18 cellular contexts compared by ENCODE assay signal in genomic region chr4:682490-683172, GRCh38. TPM values are rescaled to one million over a fixed set of nuclear protein-coding genes. Genes with fewer than 3 reads are reported as not detected.
A peak's percentile ranks its signal among the peaks of the same experiment; 100 is the strongest.
DNase-seq lines count a peak whose midpoint lies in the region; ATAC-seq and TF ChIP-seq lines count a peak whose summit lies in the region.
"Had no signal": no experiment of that assay in that cellular context is flagged by ENCODE, and none has a peak within 500 bp of the region (broad histone marks: within the 10 kb centered on the region; RNA-seq: fewer than 3 reads in every experiment).

No MANE protein-coding gene starts in this region.

- H3K27ac ChIP-seq in CD4-positive, alpha-beta memory T cell (ENCODE audit: low read depth, low read length), result no peak overlapping the region
- no peak overlapping the region for H3K27ac ChIP-seq in RWPE2 (ENCODE audit: poor library complexity, severe bottlenecking)
- H3K27ac ChIP-seq: neutrophil had no signal

- H3K27ac Mint-ChIP-seq in CD4-positive, alpha-beta memory T cell, result peak overlapping the region in 1 of 7 donors; percentile 63
- H3K27ac Mint-ChIP-seq in naive thymus-derived CD8-positive, alpha-beta T cell, result peak overlapping the region in 3 of 10 donors; percentile 5 to 21 (median 5)
- no peak overlapping the region for H3K27ac Mint-ChIP-seq in Calu3 (ENCODE audit: unreplicated experiment)

- no peaks in the 10 kb centered on the region for H3K36me3 ChIP-seq in CD4-positive, alpha-beta memory T cell (ENCODE audit: insufficient read depth, low read length)
- H3K36me3 ChIP-seq in RWPE2 (ENCODE audit: low read depth), result no peaks in the 10 kb centered on the region
- H3K36me3 ChIP-seq: adrenal gland, esophagus squamous epithelium, neutrophil had no signal

- peak overlapping the region in 5 of 8 donors; percentile 10 to 67 (median 53) for H3K4me3 Mint-ChIP-seq in CD4-positive, alpha-beta memory T cell
- peak overlapping the region in 8 of 10 donors; percentile 10 to 58 (median 34) for H3K4me3 Mint-ChIP-seq in naive thymus-derived CD8-positive, alpha-beta T cell
- H3K4me3 Mint-ChIP-seq in Calu3 (ENCODE audit: low read depth, unreplicated experiment), result no peak overlapping the region

- intact Hi-C loops in CD4-positive, alpha-beta memory T cell (cut with micrococcal nuclease), result no loop called here
- intact Hi-C loops in Calu3 (cut with micrococcal nuclease; ENCODE audit: unreplicated experiment), result no loop called here

- no peak overlapping the region for H3K4me3 ChIP-seq in CD4-positive, alpha-beta memory T cell (ENCODE audit: low read length in 2 of 2)
- H3K4me3 ChIP-seq in RWPE2 (ENCODE audit: severe bottlenecking), result no peak overlapping the region
- H3K4me3 ChIP-seq: smooth muscle cell had no signal

- ATAC-seq in RWPE2 (ENCODE audit: low read depth) (no peak), HG03442 (IDR thresholded peaks at IDR 0.05; ENCODE audit: unreplicated experiment) (no peak), HG03354 (IDR thresholded peaks at IDR 0.05; ENCODE audit: poor library complexity, severe bottlenecking, unreplicated experiment) (no peak)
- ATAC-seq in naive thymus-derived CD8-positive, alpha-beta T cell, result no peak
- ATAC-seq: left lobe of liver had no signal

- peaks cover 2 to 21% (median 10%) of the 10 kb centered on the region in 4 donors for H3K4me1 Mint-ChIP-seq in CD4-positive, alpha-beta memory T cell
- peaks cover 0 to 18% (median 8%) of the 10 kb centered on the region in 4 donors for H3K4me1 Mint-ChIP-seq in naive thymus-derived CD8-positive, alpha-beta T cell
- peaks cover 9% of the 10 kb centered on the region for H3K4me1 Mint-ChIP-seq in Calu3 (ENCODE audit: low read depth, unreplicated experiment)

- no peak for TF ChIP-seq CTCF in RWPE2 (IDR thresholded peaks at IDR 0.05; ENCODE audit: poor library complexity, severe bottlenecking)
- no peak for TF ChIP-seq CTCF in Calu3 (IDR thresholded peaks at IDR 0.05; ENCODE audit: unreplicated experiment)

- H3K9me3 Mint-ChIP-seq in CD4-positive, alpha-beta memory T cell, result peaks cover 0 to 2% (median 0%) of the 10 kb centered on the region in 8 donors
- no peaks in the 10 kb centered on the region for H3K9me3 Mint-ChIP-seq in naive thymus-derived CD8-positive, alpha-beta T cell
- no peaks in the 10 kb centered on the region for H3K9me3 Mint-ChIP-seq in Calu3 (ENCODE audit: low read depth, unreplicated experiment)

- CTCF ChIA-PET in CD4-positive, alpha-beta memory T cell (lab: Charles Lee; ENCODE audit: partially characterized antibody), result no interaction called here
- CTCF ChIA-PET in Calu3 (lab: Charles Lee), result no interaction called here

- H3K36me3 Mint-ChIP-seq in CD4-positive, alpha-beta memory T cell, result no peaks in the 10 kb centered on the region
- peaks cover 0 to under 1% (median 0%) of the 10 kb centered on the region in 3 donors for H3K36me3 Mint-ChIP-seq in naive thymus-derived CD8-positive, alpha-beta T cell
- H3K36me3 Mint-ChIP-seq in Calu3 (ENCODE audit: insufficient read depth, unreplicated experiment), result peaks cover 30% of the 10 kb centered on the region

- H3K4me1 ChIP-seq in CD4-positive, alpha-beta memory T cell (ENCODE audit: insufficient read depth, low read length), result peaks cover 13% of the 10 kb centered on the region
- H3K4me1 ChIP-seq in RWPE2 (ENCODE audit: insufficient read depth, poor library complexity, severe bottlenecking), result peaks cover 18% of the 10 kb centered on the region

- BruUV-seq in Calu3 (replicated peaks; lab: Mats Ljungman, UMichigan), result no TSS peak

- no peaks in the 10 kb centered on the region for H3K9me3 ChIP-seq in CD4-positive, alpha-beta memory T cell (ENCODE audit: control insufficient read depth in 1 of 2, low read length in 2 of 2)
- H3K9me3 ChIP-seq in RWPE2 (ENCODE audit: severe bottlenecking), result no peaks in the 10 kb centered on the region
- H3K9me3 ChIP-seq: adrenal gland, esophagus squamous epithelium, neutrophil, SK-N-SH had no signal

- H3K27me3 ChIP-seq in CD4-positive, alpha-beta memory T cell (ENCODE audit: insufficient read depth, low read length), result no peaks in the 10 kb centered on the region
- no peaks in the 10 kb centered on the region for H3K27me3 ChIP-seq in RWPE2 (ENCODE audit: insufficient read depth, poor library complexity, severe bottlenecking)
- H3K27me3 ChIP-seq: adrenal gland, esophagus squamous epithelium had no signal

- H3K27me3 Mint-ChIP-seq in CD4-positive, alpha-beta memory T cell, result peaks cover 0 to 5% of the 10 kb centered on the region in 2 donors
- H3K27me3 Mint-ChIP-seq in naive thymus-derived CD8-positive, alpha-beta T cell, result peaks cover 2 to 14% (median 6%) of the 10 kb centered on the region in 5 donors
- H3K27me3 Mint-ChIP-seq in Calu3 (ENCODE audit: unreplicated experiment), result no peaks in the 10 kb centered on the region

- POLR2A ChIA-PET in CD4-positive, alpha-beta memory T cell (lab: Charles Lee; ENCODE audit: partially characterized antibody), result interaction anchor here (1.5 kb wide), 1 partner anchor 8 kb away, joined by 7 read pairs; the partner anchor contains the start of gene MYL5
- POLR2A ChIA-PET in naive thymus-derived CD8-positive, alpha-beta T cell (lab: Charles Lee), result interaction anchor here (1.0 kb wide), 1 partner anchor 9 kb away, joined by 3 read pairs; the partner anchor contains the start of genes ATP5ME and MYL5

- peak; percentile 10 for DNase-seq in NCI-H345 (lab: John Stamatoyannopoulos, UW)
- DNase-seq in NCI-H345 treated with DMSO at 0.1 percent for 48 hours (lab: John Stamatoyannopoulos, UW; ENCODE audit: unreplicated experiment), result no peak
- DNase-seq in CD4-positive, alpha-beta memory T cell, result peak in 1 of 5 donors; percentile 19
- peak; percentile 47 for DNase-seq in RWPE2 (ENCODE audit: low spot score)
- DNase-seq in naive thymus-derived CD8-positive, alpha-beta T cell, result no peak
- DNase-seq in Calu3, result no peak
- DNase-seq: ACHN; activated CD8-positive, alpha-beta memory T cell treated with anti-CD3 and anti-CD28 coated beads, Interleukin-2, amount 50 U/mL, for 4 hours; esophagus squamous epithelium; NCI-H1436 treated with DMSO at 0.1 percent for 48 hours; SK-N-SH had no signal

RNA-seq across cellular contexts. Expression of gene SLC49A3, which starts 6.3 kb away (rescaled TPM):
- total RNA-seq in CD4-positive, alpha-beta memory T cell, result 1 to 10 TPM; 1.0 to 1.7 TPM
- polyA plus RNA-seq in CD4-positive, alpha-beta memory T cell, result not detected
- 1 to 10 TPM; 2.0 to 3.7 TPM for total RNA-seq in naive thymus-derived CD8-positive, alpha-beta T cell
- under 1 TPM in 2 of 3 donors, not detected in 1; 0.30 to 0.38 TPM for polyA plus RNA-seq in naive thymus-derived CD8-positive, alpha-beta T cell
- total RNA-seq in Calu3 (2022), result 0.24 and 0.40 TPM in 2 replicates
- total RNA-seq: H4 had no signal

RNA-seq across cellular contexts. Expression of gene MYL5, which starts 8.3 kb away (rescaled TPM):
- total RNA-seq in CD4-positive, alpha-beta memory T cell, result 10 to 100 TPM; 12.1 to 15.4 TPM
- 1 to 10 TPM; 2.1 to 3.2 TPM for polyA plus RNA-seq in CD4-positive, alpha-beta memory T cell
- 10 to 100 TPM; 34.9 to 35.6 TPM for total RNA-seq in naive thymus-derived CD8-positive, alpha-beta T cell
- 10 to 100 TPM in 1 of 3 donors, 1 to 10 TPM in 2; 3.1 to 13.9 (median 7.5) TPM for polyA plus RNA-seq in naive thymus-derived CD8-positive, alpha-beta T cell
- 7.6 and 8.5 TPM in 2 replicates for total RNA-seq in Calu3 (2022)

RNA-seq across cellular contexts. Expression of gene ATP5ME, which starts 8.6 kb away (rescaled TPM):
- total RNA-seq in CD4-positive, alpha-beta memory T cell, result 100 to 1,000 TPM; 137 to 152 TPM
- polyA plus RNA-seq in CD4-positive, alpha-beta memory T cell, result 100 to 1,000 TPM; 419 to 542 TPM
- 100 to 1,000 TPM; 146 to 155 TPM for total RNA-seq in naive thymus-derived CD8-positive, alpha-beta T cell
- 100 to 1,000 TPM; 420 to 468 (median 462) TPM for polyA plus RNA-seq in naive thymus-derived CD8-positive, alpha-beta T cell
- 122 and 124 TPM in 2 replicates for total RNA-seq in Calu3 (2022)

RNA-seq across cellular contexts. Expression of gene PCGF3, which starts 23.0 kb away (rescaled TPM):
- total RNA-seq in CD4-positive, alpha-beta memory T cell, result 10 to 100 TPM; 66.1 to 73.8 TPM
- 1 to 10 TPM; 2.9 to 5.0 TPM for polyA plus RNA-seq in CD4-positive, alpha-beta memory T cell
- total RNA-seq in naive thymus-derived CD8-positive, alpha-beta T cell, result 10 to 100 TPM; 45.6 to 49.3 TPM
- polyA plus RNA-seq in naive thymus-derived CD8-positive, alpha-beta T cell, result 1 to 10 TPM; 3.4 to 4.4 (median 3.9) TPM
- total RNA-seq in Calu3 (2022), result 29.5 and 30.0 TPM in 2 replicates

RNA-seq across cellular contexts. Expression of gene PDE6B, which starts 57.3 kb away (rescaled TPM):
- total RNA-seq in CD4-positive, alpha-beta memory T cell, result 10 to 100 TPM; 15.4 to 17.6 TPM
- polyA plus RNA-seq in CD4-positive, alpha-beta memory T cell, result 10 to 100 TPM; 15.3 to 16.0 TPM
- 10 to 100 TPM; 20.7 to 24.7 TPM for total RNA-seq in naive thymus-derived CD8-positive, alpha-beta T cell
- 10 to 100 TPM; 21.5 to 26.3 (median 25.4) TPM for polyA plus RNA-seq in naive thymus-derived CD8-positive, alpha-beta T cell
- not detected in 2 replicates for total RNA-seq in Calu3 (2022)
- total RNA-seq: H4 had no signal

Comparison
In these comparisons a context has a peak if more than half of its experiments do, and no peak if none do; other contexts are left out.
1. DNase-seq: peak in NCI-H345 (single experiment) and RWPE2 (single experiment); none in NCI-H345 treated with DMSO at 0.1 percent for 48 hours (single experiment), naive thymus-derived CD8-positive, alpha-beta T cell (0 of 10) and Calu3 (single experiment).